Comparison of ENCODE assay signal across 8 cellular contexts in the genomic region with DNA sequence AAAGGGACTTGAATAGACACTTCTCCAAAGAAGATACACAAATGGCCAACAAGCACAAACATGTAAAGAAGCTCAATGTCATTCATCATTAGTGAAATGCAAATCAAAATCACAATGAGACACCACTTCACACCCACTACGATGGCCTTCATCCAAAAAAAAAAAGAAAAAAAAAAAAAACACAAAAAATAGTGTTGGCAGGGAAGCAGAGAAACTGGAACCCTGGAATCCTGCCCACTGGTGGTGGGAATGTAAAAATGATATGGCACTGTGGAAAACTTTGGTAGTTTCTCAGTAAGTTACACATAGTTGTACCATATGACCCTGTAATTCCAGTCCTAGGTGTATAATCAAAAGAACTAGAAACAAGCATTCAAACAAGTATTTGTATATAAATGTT.
DNase-seq lines count a peak whose midpoint lies in the region; ATAC-seq and TF ChIP-seq lines count a peak whose summit lies in the region.
"Not testable (repeated sequence)": the region's sequence is repeated elsewhere in the genome, so short reads cannot be mapped to it uniquely, and the experiment has no call there.

No MANE protein-coding gene starts in this region.

- peak; percentile 5 for DNase-seq in Daoy (ENCODE audit: low read depth)
- peak; percentile 30 for DNase-seq in LHCN-M2 (ENCODE audit: low read depth)
- peak; percentile 43 for DNase-seq in PC-3
- DNase-seq in astrocyte of the spinal cord (ENCODE audit: low read depth, low spot score); hepatocyte (ENCODE audit: low spot score); osteoblast (ENCODE audit: insufficient read length, low spot score, missing footprints): not testable (repeated sequence)
- DNase-seq in erythroblast (lab: John Stamatoyannopoulos, UW) = peak; percentile 10 to 19

- POLR2A ChIA-PET in PC-3 (lab: Charles Lee; ENCODE audit: unreplicated experiment) = not testable (repeated sequence)

- intact Hi-C loops in PC-3 (cut with micrococcal nuclease) = loop anchor here (10.0 kb wide), 1 partner anchor 1343 kb away; no protein-coding TSS in a partner anchor

- H3K9me3 ChIP-seq in PC-3 (ENCODE audit: low read length); hepatocyte (ENCODE audit: low read depth); osteoblast (ENCODE audit: low read depth, low read length): not testable (repeated sequence)

- 88% methylated on average over 1 of the region's 1 CpG for WGBS in hepatocyte (ENCODE audit: low lambda C conversion rate, missing lambda C conversion rate)

- H3K9me2 ChIP-seq in PC-3 (replicated peaks; ENCODE audit: low read length); hepatocyte (replicated peaks; ENCODE audit: insufficient read depth): not testable (repeated sequence)

- TF ChIP-seq POLR2A in erythroblast (IDR thresholded peaks at IDR 0.05; ENCODE audit: low read length) = not testable (repeated sequence)

- not testable (repeated sequence) for H3K9ac ChIP-seq in PC-3 (ENCODE audit: low read length)

- in situ Hi-C loops in astrocyte of the spinal cord (cut with HindIII; ENCODE audit: low sequenced_read_pairs) = not testable (repeated sequence)

- TF ChIP-seq CTCF in 22Rv1 (IDR thresholded peaks at IDR 0.05) (peak; percentile 38), PC-3 (conservative IDR thresholded peaks at IDR 0.05; ENCODE audit: low read depth, low read length) (peak; percentile 54), astrocyte of the spinal cord (IDR thresholded peaks at IDR 0.05; ENCODE audit: low read depth, low read length) (peak; percentile 33), hepatocyte (IDR thresholded peaks at IDR 0.05; ENCODE audit: poor library complexity) (peak; percentile 35), osteoblast (IDR thresholded peaks at IDR 0.05; ENCODE audit: extremely low read depth, low read depth, low read length) (peak; percentile 51)

- not testable (repeated sequence) for H3K4me2 ChIP-seq in PC-3 (ENCODE audit: low read length); hepatocyte; osteoblast (ENCODE audit: insufficient read depth, low read length)

- CTCF ChIA-PET in PC-3 (lab: Charles Lee) = interaction anchor here (0.6 kb wide), 1 partner anchor 37 kb away, joined by 10 read pairs; no protein-coding TSS in a partner anchor

- ATAC-seq in PC-3 = not testable (repeated sequence)

- H4K20me1 ChIP-seq in PC-3 (ENCODE audit: low read length); hepatocyte (ENCODE audit: insufficient read depth, poor library complexity, severe bottlenecking); osteoblast (ENCODE audit: insufficient read depth, low read length): not testable (repeated sequence)

- not testable (repeated sequence) for H3K4me1 ChIP-seq in PC-3 (ENCODE audit: insufficient read depth, low read length); hepatocyte (ENCODE audit: insufficient read depth); osteoblast (ENCODE audit: insufficient read depth, low read length)

- not testable (repeated sequence) for BruUV-seq in PC-3 (replicated peaks; lab: Mats Ljungman, UMichigan)

- not testable (repeated sequence) for H3K27ac ChIP-seq in 22Rv1; PC-3 (ENCODE audit: low read length); hepatocyte; osteoblast (ENCODE audit: low read depth, low read length)

- H3K4me3 ChIP-seq in PC-3 (ENCODE audit: low read length); astrocyte of the spinal cord (ENCODE audit: low read depth, low read length); hepatocyte; osteoblast (ENCODE audit: insufficient read depth, low read length): not testable (repeated sequence)

- H2AFZ ChIP-seq in PC-3 (ENCODE audit: low read length); hepatocyte; osteoblast (ENCODE audit: low read length): not testable (repeated sequence)

- not testable (repeated sequence) for H3K79me2 ChIP-seq in PC-3 (ENCODE audit: low read length); hepatocyte; osteoblast (ENCODE audit: insufficient read depth, low read length)

- H3K36me3 ChIP-seq in PC-3 (ENCODE audit: low read depth, low read length); hepatocyte (replicated peaks; ENCODE audit: insufficient read depth, low read depth): not testable (repeated sequence)
- H3K36me3 ChIP-seq in osteoblast (ENCODE audit: insufficient read depth, low read length) = peaks cover 16% of the 10 kb centered on the region

- not testable (repeated sequence) for H3F3A ChIP-seq in PC-3 (ENCODE audit: low read length, unreplicated experiment)

- H3K27me3 ChIP-seq in PC-3 (ENCODE audit: low read length); hepatocyte; osteoblast (ENCODE audit: insufficient read depth, low read length): not testable (repeated sequence)
